9 cellular contexts compared by ENCODE assay signal in genomic region chr4:4395849-4396627, GRCh38. TPM values are rescaled to one million over a fixed set of nuclear protein-coding genes. Genes with fewer than 3 reads are reported as not detected.
DNase-seq lines count a peak whose midpoint lies in the region; ATAC-seq, FAIRE-seq and TF ChIP-seq lines count a peak whose summit lies in the region.
"Had no signal": no experiment of that assay in that cellular context is flagged by ENCODE, and none has a peak within 500 bp of the region (broad histone marks: within the 10 kb centered on the region; RNA-seq: fewer than 3 reads in every experiment).

No MANE protein-coding gene starts in this region.

- peak overlapping the region; percentile 73; the same call in 1 of the 2 replicates for H2BK5ac ChIP-seq in H1 (ENCODE audit: low read depth, low read length)

- H2BK20ac ChIP-seq in H1 (ENCODE audit: low read length), result no peak overlapping the region

- no peak overlapping the region for H4K91ac ChIP-seq in H1 (replicated peaks; ENCODE audit: insufficient read length, low read length)

- no peak overlapping the region for H3K27ac ChIP-seq in cardiac muscle cell
- H3K27ac ChIP-seq in heart left ventricle, result no peak overlapping the region
- H3K27ac ChIP-seq in H1 (ENCODE audit: low read depth, low read length), result no peak overlapping the region
- H3K27ac ChIP-seq in esophagus squamous epithelium, result no peak overlapping the region

- no peaks in the 10 kb centered on the region for H3K9me3 ChIP-seq in cardiac muscle cell (ENCODE audit: low read depth)
- peaks cover 0 to 11% (median 0%) of the 10 kb centered on the region in 12 donors for H3K9me3 ChIP-seq in heart left ventricle
- no peaks in the 10 kb centered on the region for H3K9me3 ChIP-seq in H1 (ENCODE audit: insufficient read depth in 2 of 2, low read depth in 1 of 2, low read length in 1 of 2)
- H3K9me3 ChIP-seq in esophagus squamous epithelium, result no peaks in the 10 kb centered on the region
- H3K9me3 ChIP-seq in T-helper 17 cell (ENCODE audit: control insufficient read depth, low read length, poor library complexity, severe bottlenecking), result no peaks in the 10 kb centered on the region

- TF ChIP-seq EP300 in H1 (IDR thresholded peaks at IDR 0.05; ENCODE audit: borderline replicate concordance in 1 of 2, low read depth in 2 of 2, low read length in 2 of 2), result no peak

- no peak overlapping the region for H3K4me2 ChIP-seq in H1 (ENCODE audit: insufficient read depth in 1 of 2, low read depth in 2 of 2, low read length in 2 of 2)

- no peak overlapping the region for H2BK15ac ChIP-seq in H1 (ENCODE audit: low read length)

- CTCF ChIA-PET in H1 (lab: Charles Lee; ENCODE audit: partially characterized antibody), result interaction anchor here (0.6 to 3.7 kb wide), 13 partner anchors 10 to 1003 kb away, joined by 3 to 20 read pairs (median 5); no protein-coding TSS in a partner anchor

- no peak overlapping the region for H3K4ac ChIP-seq in H1 (replicated peaks; ENCODE audit: insufficient read length, low read depth, low read length)

- H3K56ac ChIP-seq in H1 (replicated peaks; ENCODE audit: insufficient read length, low read depth, low read length), result no peak overlapping the region

- DNase-seq in cardiac muscle cell (ENCODE audit: low read depth in 1 of 2, low spot score in 1 of 2) (peak; percentile 47 to 63), heart left ventricle (no peak), NCI-H1105 treated with DMSO at 0.1 percent for 48 hours (lab: John Stamatoyannopoulos, UW) (peak; percentile 68), H1 (ENCODE audit: low read depth in 1 of 2, low spot score in 2 of 2) (peak in 1 of 2 experiments; percentile 53), superior temporal gyrus (ENCODE audit: extremely low spot score) (peak; percentile 59), esophagus squamous epithelium (lab: John Stamatoyannopoulos, UW) (no peak), MV-4-11 (lab: John Stamatoyannopoulos, UW) (no peak), T-helper 17 cell (no peak)

- H2AFZ ChIP-seq in H1 (ENCODE audit: low read length), result no peak overlapping the region

- no peak for TF ChIP-seq POLR2A in heart left ventricle (IDR thresholded peaks at IDR 0.05)
- no peak for TF ChIP-seq POLR2A in H1 (IDR thresholded peaks at IDR 0.05; ENCODE audit: control extremely low read depth in 1 of 2, low read depth in 2 of 2, low read length in 2 of 2)
- TF ChIP-seq POLR2A in esophagus squamous epithelium (IDR thresholded peaks at IDR 0.05), result no peak

- H3K4me1 Mint-ChIP-seq in T-helper 17 cell, result peaks cover 26% of the 10 kb centered on the region

- intact Hi-C loops in heart left ventricle (cut with DNase I) (no loop called here), esophagus squamous epithelium (cut with DNase I) (no loop called here)

- H3K4me3 ChIP-seq in cardiac muscle cell (no peak overlapping the region), heart left ventricle (no peak overlapping the region), H1 (ENCODE audit: extremely low read depth in 1 of 4, insufficient read depth in 2 of 4, low read depth in 3 of 4, low read length in 4 of 4) (no peak overlapping the region), esophagus squamous epithelium (no peak overlapping the region)

- no peak overlapping the region for H3K4me3 Mint-ChIP-seq in T-helper 17 cell

- no peak overlapping the region for H4K5ac ChIP-seq in H1 (ENCODE audit: insufficient read length, low read depth, low read length)

- no peak overlapping the region for H3K27ac Mint-ChIP-seq in T-helper 17 cell

- H4K20me1 ChIP-seq in H1 (replicated peaks in 1 of 2; ENCODE audit: control insufficient read depth in 1 of 2, insufficient read depth in 2 of 2, low read length in 2 of 2), result peaks cover 0 to 6% of the 10 kb centered on the region in 2 experiments

- H3K27me3 ChIP-seq in cardiac muscle cell (peaks cover 22% of the 10 kb centered on the region), heart left ventricle (peaks cover 0 to 39% (median 5%) of the 10 kb centered on the region in 9 donors), H1 (replicated peaks in 1 of 4; ENCODE audit: control insufficient read depth in 3 of 4, extremely low read depth in 1 of 4, insufficient read depth in 3 of 4, low read length in 3 of 4) (no peaks in the 10 kb centered on the region), esophagus squamous epithelium (peaks cover 0 to 85% (median 0%) of the 10 kb centered on the region in 4 donors)

- POLR2A ChIA-PET in H1 (lab: Charles Lee; ENCODE audit: partially characterized antibody), result interaction anchor here (1.2 to 1.5 kb wide), 3 partner anchors 13 to 18 kb away, joined by 3 read pairs; no protein-coding TSS in a partner anchor

- no peak overlapping the region for H2BK120ac ChIP-seq in H1 (replicated peaks; ENCODE audit: low read depth, low read length)

- TF ChIP-seq CTCF in cardiac muscle cell (IDR thresholded peaks at IDR 0.05; ENCODE audit: low read depth, low read length), result peak; percentile 8
- no peak for TF ChIP-seq CTCF in heart left ventricle (IDR thresholded peaks at IDR 0.05)
- TF ChIP-seq CTCF in H1 (IDR thresholded peaks at IDR 0.05; ENCODE audit: control extremely low read depth in 1 of 3, insufficient read depth in 1 of 3, low read depth in 1 of 3, low read length in 3 of 3), result no peak
- TF ChIP-seq CTCF in esophagus squamous epithelium (IDR thresholded peaks at IDR 0.05), result no peak

- no peak overlapping the region for H3K14ac ChIP-seq in H1 (ENCODE audit: insufficient read length)

- 0 out of 2 replicates have a peak, but pooled peaks cover 2% of the 10 kb centered on the region for H3K79me1 ChIP-seq in H1 (ENCODE audit: low read depth, low read length)

- peak overlapping the region; percentile 77; the same call in 1 of the 2 replicates for H2AK5ac ChIP-seq in H1 (ENCODE audit: low read depth, low read length)

- peaks cover 20% of the 10 kb centered on the region for H3K36me3 Mint-ChIP-seq in T-helper 17 cell (ENCODE audit: low read depth)

- no peak overlapping the region for H4K8ac ChIP-seq in H1 (ENCODE audit: extremely low read depth, insufficient read depth, low read length)

- no peaks in the 10 kb centered on the region for H3K23me2 ChIP-seq in H1 (ENCODE audit: low read depth, low read length)

- WGBS in heart left ventricle, 4 donors, result 10 to 37% (median 23%) methylated on average over 17 to 26 of the region's 26 CpGs
- 77% methylated on average over 26 of the region's 26 CpGs; no CpG with 5 or more reads in 1 of the 2 experiments for WGBS in H1 (ENCODE audit: extremely low coverage in 1 of 2, insufficient coverage in 1 of 2, insufficient read length in 1 of 2, insufficient replicate concordance in 2 of 2, low coverage in 1 of 2, low lambda C conversion rate in 2 of 2, missing lambda C conversion rate in 1 of 2), 2 experiments
- WGBS in esophagus squamous epithelium, 2 donors, result 40 to 56% methylated on average over 3 to 7 of the region's 26 CpGs

- TF ChIP-seq RAD21 in H1 (IDR thresholded peaks at IDR 0.05 in 1 of 2, conservative IDR thresholded peaks at IDR 0.05 in 1 of 2; ENCODE audit: low read depth in 2 of 2, low read length in 2 of 2), result no peak

- ATAC-seq in heart left ventricle (no peak), T-helper 17 cell (no peak)

- H3K9ac ChIP-seq in H1 (replicated peaks in 1 of 4; ENCODE audit: extremely low read depth in 1 of 4, low read depth in 3 of 4, low read length in 3 of 4), result no peak overlapping the region

- no peak overlapping the region for H3K23ac ChIP-seq in H1 (ENCODE audit: insufficient read length)

- peak overlapping the region; percentile 51; the same call in 1 of the 2 replicates for H3K18ac ChIP-seq in H1 (ENCODE audit: extremely low read depth, low read length)

- H3K79me2 ChIP-seq in H1 (ENCODE audit: control insufficient read depth in 1 of 2, insufficient read depth in 2 of 2, low read length in 2 of 2), result no peaks in the 10 kb centered on the region

- H3K27me3 Mint-ChIP-seq in T-helper 17 cell, result no peaks in the 10 kb centered on the region

- H3K36me3 ChIP-seq in cardiac muscle cell (no peaks in the 10 kb centered on the region), heart left ventricle (no peaks in the 10 kb centered on the region), H1 (ENCODE audit: control insufficient read depth in 2 of 4, insufficient read depth in 4 of 4, low read length in 3 of 4) (peaks cover 2 to 9% (median 8%) of the 10 kb centered on the region in 4 experiments; a peak in 6 of 8 replicates), esophagus squamous epithelium (peaks cover 0 to 13% (median 0%) of the 10 kb centered on the region in 3 donors)

- peak overlapping the region; percentile 80 for H2BK12ac ChIP-seq in H1 (ENCODE audit: low read depth, low read length)

- FAIRE-seq in H1 (lab: Jason Lieb, UNC), result no peak
- FAIRE-seq: endothelial cell of umbilical vein had no signal

- H3K4me1 ChIP-seq in cardiac muscle cell (ENCODE audit: low read depth) (no peaks in the 10 kb centered on the region), heart left ventricle (no peaks in the 10 kb centered on the region), H1 (replicated peaks in 1 of 4; ENCODE audit: control insufficient read depth in 3 of 4, insufficient read depth in 4 of 4, low read length in 3 of 4) (peaks cover 0 to 8% (median 5%) of the 10 kb centered on the region in 4 experiments; a peak in 4 of 7 replicates), esophagus squamous epithelium (peaks cover 3 to 48% (median 13%) of the 10 kb centered on the region in 3 donors)

TF ChIP-seq in H1, 55 proteins besides CTCF, POLR2A, EP300 and RAD21:
- peak; percentile 68; the same call in 1 of the 2 replicates for TF ChIP-seq RFX5 (IDR thresholded peaks at IDR 0.05; ENCODE audit: borderline replicate concordance, low read depth, low read length)
- no peak for TF ChIP-seq KDM1A (IDR thresholded peaks at IDR 0.05; ENCODE audit: borderline replicate concordance, low read length)

RNA-seq across cellular contexts. Expression of gene NSG1, which starts 9.1 kb away (rescaled TPM):
- total RNA-seq in cardiac muscle cell, result 4.0 and 15.5 TPM in 2 replicates
- 6.1 and 18.4 TPM in 2 replicates for polyA plus RNA-seq in cardiac muscle cell
- 10 to 100 TPM in 2 of 9 donors, 1 to 10 TPM in 7; 2.1 to 19.7 (median 3.4) TPM for total RNA-seq in heart left ventricle
- 1 to 10 TPM; 3.2 to 4.8 TPM for polyA plus RNA-seq in heart left ventricle
- total RNA-seq in H1 (2021; fragmentation: NEBNext Ultra II Directional; extraction: Animal tissue kit (Norgen Biotek cat#: 25700)), result 56.6 and 61.4 TPM in 2 replicates
- 35.7 and 60.0 TPM in 2 replicates for polyA plus RNA-seq in H1 (2011; rRNA removed)
- polyA plus RNA-seq in H1 (2011; cell fraction: cytosol; rRNA removed), result 34.1 TPM
- polyA plus RNA-seq in H1 (2011; cell fraction: nucleus; rRNA removed), result 44.9 TPM
- polyA plus RNA-seq in H1 (2012, experiment 1 of 2), result 52.4 to 65.6 TPM (median 59.1 TPM) in 4 replicates
- 30.2 TPM for polyA plus RNA-seq in H1 (2012, experiment 2 of 2)
- 44.8 TPM for polyA plus RNA-seq in H1 (2013, experiment 1 of 2)
- polyA plus RNA-seq in H1 (2013, experiment 2 of 2), result 56.6 TPM
- 30.0 and 42.4 TPM in 2 replicates for polyA minus RNA-seq in H1 (2011; rRNA and poly(A)+ RNA removed)
- 14.4 TPM for polyA minus RNA-seq in H1 (2011; cell fraction: cytosol; rRNA and poly(A)+ RNA removed)
- polyA minus RNA-seq in H1 (2011; cell fraction: nucleus; rRNA and poly(A)+ RNA removed), result 11.0 TPM
- 10 to 100 TPM; 21.2 to 48.8 (median 37.5) TPM for total RNA-seq in esophagus squamous epithelium
- 10 to 100 TPM; 13.1 to 50.9 TPM for total RNA-seq in T-helper 17 cell

Comparison
In these comparisons a context has a peak if more than half of its experiments do, and no peak if none do; other contexts are left out.
1. DNase-seq: peak in cardiac muscle cell (2 of 2), NCI-H1105 treated with DMSO at 0.1 percent for 48 hours (single experiment) and superior temporal gyrus (single experiment); none in heart left ventricle (0 of 5), esophagus squamous epithelium (single experiment), MV-4-11 (single experiment) and T-helper 17 cell (0 of 3).